14 cellular contexts compared by ENCODE assay signal in genomic region chrX:44997282-44997813, GRCh38.
DNase-seq lines count a peak whose midpoint lies in the region; ATAC-seq, FAIRE-seq and TF ChIP-seq lines count a peak whose summit lies in the region.
"Had no signal": no experiment of that assay in that cellular context is flagged by ENCODE, and none has a peak within 500 bp of the region (broad histone marks: within the 10 kb centered on the region; RNA-seq: fewer than 3 reads in every experiment).

No MANE protein-coding gene starts in this region.

- no peak for TF ChIP-seq CTCF in GM12878 (IDR thresholded peaks at IDR 0.05 in 2 of 3, conservative IDR thresholded peaks at IDR 0.05 in 1 of 3; ENCODE audit: control insufficient read depth in 2 of 3, extremely low read depth in 1 of 3, insufficient read depth in 1 of 3, low read depth in 3 of 3, low read length in 3 of 3)

- H3K4me3 ChIP-seq in GM12878, result peak overlapping the region; percentile 55
- H3K4me3 ChIP-seq: gastrocnemius medialis, tibial artery had no signal

- peaks cover 28% of the 10 kb centered on the region for H3K36me3 Mint-ChIP-seq in activated CD8-positive, alpha-beta memory T cell treated with anti-CD3 and anti-CD28 coated beads, Interleukin-2, amount 10 ng/mL, durations not matched to agents 7 days and 5 days
- peaks cover 13% of the 10 kb centered on the region for H3K36me3 Mint-ChIP-seq in stimulated activated memory B cell treated with anti-CD40 and anti-IgM and Interleukin-4, amounts not matched to agents 10 μg/mL and 1 μg/mL and 100 μg/mL, for 72 hours

- no peak overlapping the region for H2AFZ ChIP-seq in GM12878 (ENCODE audit: control insufficient read depth, low read depth, low read length)

- ATAC-seq in activated CD8-positive, alpha-beta memory T cell treated with anti-CD3 and anti-CD28 coated beads, Interleukin-2, amount 10 ng/mL, durations not matched to agents 7 days and 5 days, result no peak
- ATAC-seq in GM12878 (peak; percentile 69), HG02571 (IDR thresholded peaks at IDR 0.05; ENCODE audit: unreplicated experiment) (no peak), GM18870 (IDR thresholded peaks at IDR 0.05; ENCODE audit: unreplicated experiment) (no peak)
- no peak for ATAC-seq in stimulated activated memory B cell treated with anti-CD40 and anti-IgM and Interleukin-4, amounts not matched to agents 10 μg/mL and 1 μg/mL and 100 μg/mL, for 72 hours
- ATAC-seq: gastrocnemius medialis had no signal

- no peaks in the 10 kb centered on the region for H4K20me1 ChIP-seq in GM12878 (ENCODE audit: control insufficient read depth, insufficient read depth)

- in situ Hi-C loops in KBM-7 (cut with MboI; ENCODE audit: low pct_unique_long_range_greater_than_20kb, low sequenced_read_pairs) (no loop called here), GM12878 (cut with MboI) (no loop called here)

- 66% methylated on average over 10 of the region's 10 CpGs for WGBS in GM12878 (ENCODE audit: insufficient coverage, insufficient replicate concordance, low lambda C conversion rate, missing lambda C conversion rate)

- H3K9me3 Mint-ChIP-seq in activated CD8-positive, alpha-beta memory T cell treated with anti-CD3 and anti-CD28 coated beads, Interleukin-2, amount 10 ng/mL, durations not matched to agents 7 days and 5 days (ENCODE audit: low read depth), result no peaks in the 10 kb centered on the region
- peaks cover 2% of the 10 kb centered on the region for H3K9me3 Mint-ChIP-seq in stimulated activated memory B cell treated with anti-CD40 and anti-IgM and Interleukin-4, amounts not matched to agents 10 μg/mL and 1 μg/mL and 100 μg/mL, for 72 hours

- peak overlapping the region; percentile 15; the same call in 1 of the 2 replicates for H3K9ac ChIP-seq in GM12878 (ENCODE audit: control insufficient read depth, insufficient read depth, low read length)

- SMC1A ChIA-PET in GM12878 (lab: Charles Lee; ENCODE audit: uncharacterized antibody, unreplicated experiment), result interaction anchor here (0.5 to 3.1 kb wide), 5 partner anchors 10 to 125 kb away, joined by 3 to 12 read pairs (median 4); partner anchors contain the start of gene KDM6A

- TF ChIP-seq RAD21 in GM12878 (IDR thresholded peaks at IDR 0.05; ENCODE audit: insufficient read depth, low read depth, low read length), result no peak

- no peaks in the 10 kb centered on the region for H3K27me3 Mint-ChIP-seq in activated CD8-positive, alpha-beta memory T cell treated with anti-CD3 and anti-CD28 coated beads, Interleukin-2, amount 10 ng/mL, durations not matched to agents 7 days and 5 days
- no peaks in the 10 kb centered on the region for H3K27me3 Mint-ChIP-seq in stimulated activated memory B cell treated with anti-CD40 and anti-IgM and Interleukin-4, amounts not matched to agents 10 μg/mL and 1 μg/mL and 100 μg/mL, for 72 hours

- intact Hi-C loops in GM12878 (cut with micrococcal nuclease; ENCODE audit: unreplicated experiment), result no loop called here

- peak overlapping the region; percentile 43 for H3K4me3 Mint-ChIP-seq in activated CD8-positive, alpha-beta memory T cell treated with anti-CD3 and anti-CD28 coated beads, Interleukin-2, amount 10 ng/mL, durations not matched to agents 7 days and 5 days
- peak overlapping the region; percentile 66 for H3K4me3 Mint-ChIP-seq in stimulated activated memory B cell treated with anti-CD40 and anti-IgM and Interleukin-4, amounts not matched to agents 10 μg/mL and 1 μg/mL and 100 μg/mL, for 72 hours

- CTCF ChIA-PET in activated CD8-positive, alpha-beta memory T cell treated with anti-CD3 and anti-CD28 coated beads, Interleukin-2, amount 10 ng/mL, durations not matched to agents 7 days and 5 days (lab: Charles Lee), result no interaction called here
- CTCF ChIA-PET in GM12878 (lab: Yijun Ruan, JAX), result interaction anchor here (0.6 to 1.3 kb wide), 4 partner anchors 11 to 78 kb away, joined by 3 to 4 read pairs (median 3); no protein-coding TSS in a partner anchor

- peaks cover 36% of the 10 kb centered on the region for H3K79me2 ChIP-seq in GM12878 (ENCODE audit: control insufficient read depth, insufficient read depth, low read length)

- H3K4me1 ChIP-seq in GM12878 (ENCODE audit: control insufficient read depth, insufficient read depth, low read length), result peaks cover 21% of the 10 kb centered on the region

- RAD21 ChIA-PET in GM12878 (lab: Charles Lee; ENCODE audit: unreplicated experiment), result interaction anchor here (0.9 to 1.3 kb wide), 4 partner anchors 9 to 125 kb away, joined by 3 to 5 read pairs (median 4); partner anchors contain the start of gene KDM6A

- peak overlapping the region; percentile 83 for H3K27ac ChIP-seq in GM12878 (ENCODE audit: control insufficient read depth, insufficient read depth)
- H3K27ac ChIP-seq: gastrocnemius medialis had no signal

- peak overlapping the region; percentile 75 for H3K4me2 ChIP-seq in GM12878 (ENCODE audit: control insufficient read depth, insufficient read depth)

- peaks cover 34% of the 10 kb centered on the region for H3K4me1 Mint-ChIP-seq in activated CD8-positive, alpha-beta memory T cell treated with anti-CD3 and anti-CD28 coated beads, Interleukin-2, amount 10 ng/mL, durations not matched to agents 7 days and 5 days
- peaks cover 49% of the 10 kb centered on the region for H3K4me1 Mint-ChIP-seq in stimulated activated memory B cell treated with anti-CD40 and anti-IgM and Interleukin-4, amounts not matched to agents 10 μg/mL and 1 μg/mL and 100 μg/mL, for 72 hours

- TF ChIP-seq EP300 in GM12878 (IDR thresholded peaks at IDR 0.05; ENCODE audit: borderline replicate concordance in 1 of 2, control insufficient read depth in 1 of 2, low read depth in 2 of 2, low read length in 2 of 2), result no peak

- no peaks in the 10 kb centered on the region for H3K27me3 ChIP-seq in GM12878 (replicated peaks in 1 of 2; ENCODE audit: control insufficient read depth in 2 of 2, insufficient read depth in 2 of 2, low read length in 1 of 2)
- H3K27me3 ChIP-seq: gastrocnemius medialis, tibial artery had no signal

- no peak for FAIRE-seq in GM12878 (lab: Jason Lieb, UNC)
- FAIRE-seq: islet of Langerhans had no signal

- peak overlapping the region; percentile 79 for H3K27ac Mint-ChIP-seq in activated CD8-positive, alpha-beta memory T cell treated with anti-CD3 and anti-CD28 coated beads, Interleukin-2, amount 10 ng/mL, durations not matched to agents 7 days and 5 days
- H3K27ac Mint-ChIP-seq in stimulated activated memory B cell treated with anti-CD40 and anti-IgM and Interleukin-4, amounts not matched to agents 10 μg/mL and 1 μg/mL and 100 μg/mL, for 72 hours, result peak overlapping the region; percentile 44

- no peak for TF ChIP-seq POLR2A in GM12878 (IDR thresholded peaks at IDR 0.05; ENCODE audit: low read depth, low read length)

- no peaks in the 10 kb centered on the region; the same call in 1 of the 3 replicates for H3K9me3 ChIP-seq in GM12878 (replicated peaks; ENCODE audit: control insufficient read depth, insufficient read depth, low read length)
- H3K9me3 ChIP-seq: gastrocnemius medialis, tibial artery had no signal

- H3K36me3 ChIP-seq in GM12878 (ENCODE audit: control insufficient read depth in 2 of 2, insufficient read depth in 2 of 2, low read length in 1 of 2), result peaks cover 0 to 3% of the 10 kb centered on the region in 2 experiments; a peak in 1 of 4 replicates
- H3K36me3 ChIP-seq: gastrocnemius medialis, tibial artery had no signal

- DNase-seq in activated CD8-positive, alpha-beta memory T cell treated with anti-CD3 and anti-CD28 coated beads, Interleukin-2, amount 10 ng/mL, durations not matched to agents 7 days and 5 days, result no peak
- no peak for DNase-seq in activated CD8-positive, alpha-beta memory T cell treated with anti-CD3 and anti-CD28 coated beads, Interleukin-2, amount 50 U/mL, for 4 hours
- peak; percentile 65 for DNase-seq in KBM-7
- DNase-seq in GM12878 (ENCODE audit: low read depth, low spot score), result no peak
- DNase-seq in NCI-H446 treated with DMSO at 0.1 percent for 48 hours (lab: John Stamatoyannopoulos, UW), result no peak
- DNase-seq: ACHN, DND-41, gastrocnemius medialis, Karpas-422, tibial artery had no signal

- POLR2A ChIA-PET in GM12878 (lab: Charles Lee), result no interaction called here

- BruUV-seq in GM12878 (replicated peaks; lab: Mats Ljungman, UMichigan), result no TSS peak

TF ChIP-seq in GM12878, 131 proteins besides CTCF, POLR2A, EP300 and RAD21 (continues in another document):
- no peak for TF ChIP-seq ZBTB4 (CRISPR knock-in tag; IDR thresholded peaks at IDR 0.05)
- peak; percentile 83 for TF ChIP-seq MLLT1 (IDR thresholded peaks at IDR 0.05)
